ENCODE assay signal across 1 cellular context in the genomic region with DNA sequence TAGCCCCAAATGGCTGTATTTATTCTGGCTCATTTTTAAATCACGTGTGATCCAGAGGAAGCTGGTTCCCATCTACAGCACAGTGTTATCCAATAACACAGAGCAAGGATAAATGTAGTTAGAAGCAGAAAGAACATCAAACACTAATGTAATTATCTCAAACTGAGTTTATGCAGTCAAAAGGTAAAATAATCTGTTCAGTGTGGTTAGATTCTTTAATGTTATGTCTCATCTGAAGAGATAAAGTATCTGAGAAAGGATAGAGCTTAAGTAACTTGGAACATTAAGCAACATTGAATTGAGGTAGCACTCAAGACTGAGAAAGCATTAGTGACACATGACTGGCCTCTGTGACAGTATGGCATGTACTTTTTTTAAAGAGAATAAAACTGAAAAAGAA.
TF ChIP-seq lines count a peak whose summit lies in the region.

No MANE protein-coding gene starts in this region.

TF ChIP-seq in H1, 55 proteins besides CTCF, POLR2A, EP300 and RAD21:
- no peak for TF ChIP-seq POLR2AphosphoS5 (IDR thresholded peaks at IDR 0.05; ENCODE audit: low read depth, low read length)
- no peak for TF ChIP-seq KDM4A (IDR thresholded peaks at IDR 0.05; ENCODE audit: low read depth, low read length, severe bottlenecking)
- TF ChIP-seq ZNF274 (IDR thresholded peaks at IDR 0.05; ENCODE audit: borderline replicate concordance, extremely low read depth, low read length): no peak
- TF ChIP-seq CBX8 (IDR thresholded peaks at IDR 0.05; ENCODE audit: borderline replicate concordance, low read depth, low read length): no peak
